In the genomic region with DNA sequence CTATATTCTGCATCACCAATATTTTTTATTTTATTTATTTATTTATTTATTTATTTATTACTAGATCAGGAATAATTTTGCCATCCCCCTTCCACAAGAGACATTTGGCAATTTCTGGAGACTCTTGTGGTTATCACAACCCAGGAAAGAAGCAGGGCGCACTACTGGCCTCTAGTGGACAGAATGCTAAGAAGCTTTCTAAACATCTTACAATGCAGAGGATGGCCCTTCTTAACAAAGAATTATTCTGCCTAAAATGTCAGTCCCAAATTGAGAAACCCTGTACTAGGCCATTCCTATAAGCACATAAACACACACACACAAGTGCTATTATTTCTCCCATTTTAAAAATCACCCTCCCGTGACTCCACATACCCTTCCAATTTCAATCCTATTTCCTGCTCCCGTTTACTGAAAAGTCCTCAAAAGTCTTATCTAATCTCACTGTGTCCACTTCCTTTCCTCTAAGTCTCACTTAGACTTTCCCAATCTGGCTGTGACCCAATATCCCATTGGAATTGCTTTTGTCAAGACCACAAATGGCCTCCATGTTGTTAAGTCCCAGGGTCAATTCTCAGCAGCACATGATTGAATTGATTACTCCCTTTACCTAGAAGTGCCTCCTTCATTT, we compare ENCODE assay signal across 8 cellular contexts. TPM values are rescaled to one million over a fixed set of nuclear protein-coding genes. Genes with fewer than 3 reads are reported as not detected.
DNase-seq lines count a peak whose midpoint lies in the region; ATAC-seq, FAIRE-seq and TF ChIP-seq lines count a peak whose summit lies in the region.

No MANE protein-coding gene starts in this region.

- H3K4me3 ChIP-seq in PC-3 (ENCODE audit: low read length): no peak overlapping the region
- H3K4me3 ChIP-seq in pancreas: no peak overlapping the region
- H3K4me3 ChIP-seq in uterus: no peak overlapping the region

- peaks cover 11% of the 10 kb centered on the region; the same call in 1 of the 2 replicates for H3K4me1 ChIP-seq in PC-3 (ENCODE audit: insufficient read depth, low read length)
- H3K4me1 ChIP-seq in pancreas: no peaks in the 10 kb centered on the region
- no peaks in the 10 kb centered on the region for H3K4me1 ChIP-seq in uterus

- H3F3A ChIP-seq in PC-3 (ENCODE audit: low read length, unreplicated experiment): no peaks in the 10 kb centered on the region

- H3K4me1 Mint-ChIP-seq in activated T-helper 1 cell treated with anti-CD3 and anti-CD28 coated beads, Interleukin-12 subunit alpha, Interleukin-12 subunit beta, Interleukin-2, Interleukin-4 antibody, amounts not matched to agents 30 ng/mL and 10 ng/mL and 1 ng/mL, durations not matched to agents 14 hours and 24 hours and 36 hours (ENCODE audit: low read depth): no peaks in the 10 kb centered on the region

- peaks cover 17% of the 10 kb centered on the region for H3K27me3 Mint-ChIP-seq in activated T-helper 1 cell treated with anti-CD3 and anti-CD28 coated beads, Interleukin-12 subunit alpha, Interleukin-12 subunit beta, Interleukin-2, Interleukin-4 antibody, amounts not matched to agents 30 ng/mL and 10 ng/mL and 1 ng/mL, durations not matched to agents 14 hours and 24 hours and 36 hours (ENCODE audit: insufficient read depth)

- H3K4me3 Mint-ChIP-seq in activated T-helper 1 cell treated with anti-CD3 and anti-CD28 coated beads, Interleukin-12 subunit alpha, Interleukin-12 subunit beta, Interleukin-2, Interleukin-4 antibody, amounts not matched to agents 30 ng/mL and 10 ng/mL and 1 ng/mL, durations not matched to agents 14 hours and 24 hours and 36 hours: no peak overlapping the region

- H3K27ac Mint-ChIP-seq in activated T-helper 1 cell treated with anti-CD3 and anti-CD28 coated beads, Interleukin-12 subunit alpha, Interleukin-12 subunit beta, Interleukin-2, Interleukin-4 antibody, amounts not matched to agents 30 ng/mL and 10 ng/mL and 1 ng/mL, durations not matched to agents 14 hours and 24 hours and 36 hours: no peak overlapping the region

- DNase-seq in D721Med (ENCODE audit: insufficient read length, low spot score): no peak
- peak; percentile 59 for DNase-seq in HS-27A (ENCODE audit: low read depth)
- DNase-seq in PC-3: peak; percentile 89
- DNase-seq in activated T-helper 1 cell treated with anti-CD3 and anti-CD28 coated beads, Interleukin-12 subunit alpha, Interleukin-12 subunit beta, Interleukin-2, Interleukin-4 antibody, amounts not matched to agents 30 ng/mL and 10 ng/mL and 1 ng/mL, durations not matched to agents 14 hours and 24 hours and 36 hours (ENCODE audit: low spot score): peak; percentile 19
- DNase-seq in foreskin melanocyte: peak; percentile 70
- DNase-seq in pancreas: peak in 5 of 6 donors; percentile 27 to 69 (median 47)
- peak; percentile 47 to 71 for DNase-seq in uterus

- no peak for FAIRE-seq in D721Med (lab: Jason Lieb, UNC)
- FAIRE-seq in pancreas (lab: Jason Lieb, UNC): peak; percentile 17

- H3K27me3 ChIP-seq in PC-3 (ENCODE audit: low read length) (no peaks in the 10 kb centered on the region), pancreas (no peaks in the 10 kb centered on the region), uterus (no peaks in the 10 kb centered on the region)

- no peak for TF ChIP-seq POLR2A in uterus (IDR thresholded peaks at IDR 0.05)

- no peak overlapping the region for H2AFZ ChIP-seq in PC-3 (ENCODE audit: low read length)

- no peak overlapping the region for H3K4me2 ChIP-seq in PC-3 (ENCODE audit: low read length)

- H3K9me3 Mint-ChIP-seq in activated T-helper 1 cell treated with anti-CD3 and anti-CD28 coated beads, Interleukin-12 subunit alpha, Interleukin-12 subunit beta, Interleukin-2, Interleukin-4 antibody, amounts not matched to agents 30 ng/mL and 10 ng/mL and 1 ng/mL, durations not matched to agents 14 hours and 24 hours and 36 hours: no peaks in the 10 kb centered on the region

- CTCF ChIA-PET in PC-3 (lab: Charles Lee): interaction anchor here (0.5 to 0.9 kb wide), 2 partner anchors 43 to 104 kb away, joined by 3 to 8 read pairs; no protein-coding TSS in a partner anchor

- H3K79me2 ChIP-seq in PC-3 (ENCODE audit: low read length): no peaks in the 10 kb centered on the region

- no peaks in the 10 kb centered on the region for H3K36me3 ChIP-seq in PC-3 (ENCODE audit: low read depth, low read length)
- H3K36me3 ChIP-seq in pancreas: no peaks in the 10 kb centered on the region
- H3K36me3 ChIP-seq in uterus: no peaks in the 10 kb centered on the region

- intact Hi-C loops in PC-3 (cut with micrococcal nuclease) (loop anchor here (1.0 to 2.0 kb wide), 2 partner anchors 45 to 104 kb away; no protein-coding TSS in a partner anchor), pancreas (cut with DNase I) (no loop called here), uterus (cut with DNase I; ENCODE audit: low total_unique reads) (loop anchor here (10.0 kb wide), 1 partner anchor 82 kb away; no protein-coding TSS in a partner anchor)
- intact Hi-C loops in activated T-helper 1 cell treated with anti-CD3 and anti-CD28 coated beads, Interleukin-12 subunit alpha, Interleukin-12 subunit beta, Interleukin-2, Interleukin-4 antibody, amounts not matched to agents 30 ng/mL and 10 ng/mL and 1 ng/mL, durations not matched to agents 14 hours and 24 hours and 36 hours (cut with micrococcal nuclease): loop anchor here (1.0 kb wide), 1 partner anchor 105 kb away; no protein-coding TSS in a partner anchor

- POLR2A ChIA-PET in PC-3 (lab: Charles Lee; ENCODE audit: unreplicated experiment): no interaction called here

- ATAC-seq in PC-3: peak; percentile 68
- peak; percentile 62 to 87 (median 83) for ATAC-seq in pancreas
- no peak for ATAC-seq in GM21717 (IDR thresholded peaks at IDR 0.05; ENCODE audit: unreplicated experiment)

- no peak overlapping the region for H3K27ac ChIP-seq in PC-3 (ENCODE audit: low read length)
- H3K27ac ChIP-seq in pancreas: no peak overlapping the region
- no peak overlapping the region for H3K27ac ChIP-seq in uterus

- H3K9me2 ChIP-seq in PC-3 (replicated peaks; ENCODE audit: low read length): no peaks in the 10 kb centered on the region

- TF ChIP-seq CTCF in D721Med (IDR thresholded peaks at IDR 0.05; ENCODE audit: insufficient read depth, missing control alignments) (peak; percentile 77), PC-3 (conservative IDR thresholded peaks at IDR 0.05; ENCODE audit: low read depth, low read length) (peak; percentile 78), pancreas (IDR thresholded peaks at IDR 0.05) (peak; percentile 56 to 89 (median 72)), uterus (IDR thresholded peaks at IDR 0.05) (peak; percentile 64 to 77 (median 67))

- no peaks in the 10 kb centered on the region for H3K9me3 ChIP-seq in PC-3 (ENCODE audit: low read length)
- H3K9me3 ChIP-seq in pancreas: no peaks in the 10 kb centered on the region
- H3K9me3 ChIP-seq in uterus: no peaks in the 10 kb centered on the region

- no TSS peak for BruUV-seq in PC-3 (replicated peaks; lab: Mats Ljungman, UMichigan)

- WGBS in pancreas, 2 donors: 34 to 44% methylated on average over 3 of the region's 3 CpGs

- no peak overlapping the region for H3K9ac ChIP-seq in PC-3 (ENCODE audit: low read length)

- no peaks in the 10 kb centered on the region for H3K36me3 Mint-ChIP-seq in activated T-helper 1 cell treated with anti-CD3 and anti-CD28 coated beads, Interleukin-12 subunit alpha, Interleukin-12 subunit beta, Interleukin-2, Interleukin-4 antibody, amounts not matched to agents 30 ng/mL and 10 ng/mL and 1 ng/mL, durations not matched to agents 14 hours and 24 hours and 36 hours (ENCODE audit: low read depth)

- H4K20me1 ChIP-seq in PC-3 (ENCODE audit: low read length): no peaks in the 10 kb centered on the region

RNA-seq across cellular contexts. Expression of a gene that starts 43.7 kb away (rescaled TPM):
- total RNA-seq in PC-3 (2014; rRNA removed) (117 and 169 TPM in 2 replicates), pancreas (10 to 100 TPM; 25.3 to 51.8 (median 30.7) TPM), uterus (100 to 1,000 TPM in 1 of 4 donors, 10 to 100 TPM in 3; 36.9 to 110 (median 75.6) TPM)
- total RNA-seq in activated T-helper 1 cell treated with anti-CD3 and anti-CD28 coated beads, Interleukin-12 subunit alpha, Interleukin-12 subunit beta, Interleukin-2, Interleukin-4 antibody, amounts not matched to agents 30 ng/mL and 10 ng/mL and 1 ng/mL, durations not matched to agents 14 hours and 24 hours and 36 hours: 28.4 and 29.6 TPM in 2 replicates
- polyA plus RNA-seq in pancreas: 10 to 100 TPM; 19.8 to 39.5 TPM

Comparison
In these comparisons a context has a peak if more than half of its experiments do, and no peak if none do; other contexts are left out.
1. intact Hi-C loops: an anchor here in PC-3 (1.0 to 2.0 kb wide), activated T-helper 1 cell treated with anti-CD3 and anti-CD28 coated beads, Interleukin-12 subunit alpha, Interleukin-12 subunit beta, Interleukin-2, Interleukin-4 antibody, amounts not matched to agents 30 ng/mL and 10 ng/mL and 1 ng/mL, durations not matched to agents 14 hours and 24 hours and 36 hours (1.0 kb wide) and uterus (10.0 kb wide); none called in pancreas.